17 cellular contexts compared by ENCODE assay signal in genomic region chr6:89073840-89074239, GRCh38. TPM values are rescaled to one million over a fixed set of nuclear protein-coding genes. Genes with fewer than 3 reads are reported as not detected.
"Had no signal": no experiment of that assay in that cellular context is flagged by ENCODE, and none has a peak within 500 bp of the region (broad histone marks: within the 10 kb centered on the region; RNA-seq: fewer than 3 reads in every experiment).

No MANE protein-coding gene starts in this region.

- H3K36me3 ChIP-seq: right lobe of liver had no signal

- H3K27me3 ChIP-seq: foreskin keratinocyte, right lobe of liver had no signal

- H3K9me3 ChIP-seq: right lobe of liver had no signal

- H3K4me1 ChIP-seq: foreskin keratinocyte, psoas muscle had no signal

- H3K4me3 Mint-ChIP-seq: immature natural killer cell; nephron progenitor cell; stimulated activated naive B cell treated with anti-CD40 and anti-IgM and Interleukin-4, amounts not matched to agents 10 μg/mL and 1 μg/mL and 100 μg/mL, for 72 hours; stimulated activated naive CD8-positive, alpha-beta T cell treated with anti-CD3 and anti-CD28 coated beads, Interleukin-15, amount 100 ng/mL, for 72 hours had no signal

- DNase-seq: dermis blood vessel endothelial cell; foreskin keratinocyte; immature natural killer cell; left colon; left ventricle myocardium superior; mesendoderm; nephron progenitor cell; psoas muscle; retina; right lobe of liver; stimulated activated CD4-positive, alpha-beta T cell treated with anti-CD3 and anti-CD28 coated beads, Interleukin-2, amount 100 ng/mL, for 24 hours; stimulated activated CD4-positive, alpha-beta T cell treated with anti-CD3 and anti-CD28 coated beads, Interleukin-4, amount 100 ng/mL, for 4 hours; stimulated activated naive B cell treated with anti-CD40 and anti-IgM and Interleukin-4, amounts not matched to agents 10 μg/mL and 1 μg/mL and 100 μg/mL, for 72 hours; stimulated activated naive CD8-positive, alpha-beta T cell treated with anti-CD3 and anti-CD28 coated beads, Interleukin-15, amount 100 ng/mL, for 72 hours; trophoblast cell had no signal

- H3K36me3 Mint-ChIP-seq: immature natural killer cell; stimulated activated naive B cell treated with anti-CD40 and anti-IgM and Interleukin-4, amounts not matched to agents 10 μg/mL and 1 μg/mL and 100 μg/mL, for 72 hours had no signal

- H3K4me3 ChIP-seq: lung, psoas muscle, right lobe of liver had no signal

- H3K27ac ChIP-seq: foreskin keratinocyte, psoas muscle, right lobe of liver had no signal

- H3K9me3 Mint-ChIP-seq: immature natural killer cell; nephron progenitor cell; stimulated activated naive B cell treated with anti-CD40 and anti-IgM and Interleukin-4, amounts not matched to agents 10 μg/mL and 1 μg/mL and 100 μg/mL, for 72 hours; stimulated activated naive CD8-positive, alpha-beta T cell treated with anti-CD3 and anti-CD28 coated beads, Interleukin-15, amount 100 ng/mL, for 72 hours had no signal

- H3K27ac Mint-ChIP-seq: immature natural killer cell; nephron progenitor cell; stimulated activated naive B cell treated with anti-CD40 and anti-IgM and Interleukin-4, amounts not matched to agents 10 μg/mL and 1 μg/mL and 100 μg/mL, for 72 hours; stimulated activated naive CD8-positive, alpha-beta T cell treated with anti-CD3 and anti-CD28 coated beads, Interleukin-15, amount 100 ng/mL, for 72 hours had no signal

- H3K27me3 Mint-ChIP-seq: stimulated activated naive B cell treated with anti-CD40 and anti-IgM and Interleukin-4, amounts not matched to agents 10 μg/mL and 1 μg/mL and 100 μg/mL, for 72 hours had no signal

RNA-seq across cellular contexts. Expression of gene SRSF12, which starts 44.0 kb away (rescaled TPM):
- total RNA-seq: mononuclear cell had no signal
